24 cellular contexts compared by ENCODE assay signal in genomic region chr12:3671330-3672112, GRCh38.
"Had no signal": no experiment of that assay in that cellular context is flagged by ENCODE, and none has a peak within 500 bp of the region (broad histone marks: within the 10 kb centered on the region; RNA-seq: fewer than 3 reads in every experiment).

No MANE protein-coding gene starts in this region.

- H3K36me3 ChIP-seq: MG63 had no signal

- H3K4me3 Mint-ChIP-seq: activated CD8-positive, alpha-beta T cell treated with anti-CD3 and anti-CD28 coated beads, Interleukin-2, amount 10 ng/mL, durations not matched to agents 7 days and 5 days; activated naive CD4-positive, alpha-beta T cell treated with anti-CD3 and anti-CD28 coated beads, Interleukin-2, amount 10 ng/mL, durations not matched to agents 7 days and 5 days; activated naive CD8-positive, alpha-beta T cell treated with anti-CD3 and anti-CD28 coated beads for 36 hours; activated T-cell treated with anti-CD3 and anti-CD28 coated beads, Interleukin-2, amount 50 U/mL, for 72 hours; T-helper 17 cell; WTC11 had no signal

- H3K4me3 ChIP-seq: MG63 had no signal

- H3K9me3 ChIP-seq: MG63 had no signal

- H3K27me3 Mint-ChIP-seq: activated naive CD4-positive, alpha-beta T cell treated with anti-CD3 and anti-CD28 coated beads, Interleukin-2, amount 10 ng/mL, durations not matched to agents 7 days and 5 days; activated naive CD8-positive, alpha-beta T cell treated with anti-CD3 and anti-CD28 coated beads for 36 hours; T-helper 17 cell had no signal

- H3K4me1 Mint-ChIP-seq: activated naive CD4-positive, alpha-beta T cell treated with anti-CD3 and anti-CD28 coated beads, Interleukin-2, amount 10 ng/mL, durations not matched to agents 7 days and 5 days; WTC11 had no signal

- DNase-seq: activated CD4-positive, alpha-beta T cell treated with anti-CD3 and anti-CD28 coated beads for 48 hours; activated CD4-positive, alpha-beta T cell treated with anti-CD3 and anti-CD28 coated beads, Interleukin-2, amount 50 U/mL, for 4 hours; activated CD4-positive, CD25-positive, alpha-beta regulatory T cell treated with anti-CD3 and anti-CD28 coated beads, Interleukin-2, amount 50 U/mL, for 72 hours; activated CD8-positive, alpha-beta T cell treated with anti-CD3 and anti-CD28 coated beads, Interleukin-2, amount 10 ng/mL, durations not matched to agents 7 days and 5 days; activated gamma-delta T cell treated with Interleukin-2 at 50 U/mL for 16 hours; activated naive CD4-positive, alpha-beta T cell treated with anti-CD3 and anti-CD28 coated beads, Interleukin-2, amount 10 ng/mL, durations not matched to agents 7 days and 5 days; activated naive CD8-positive, alpha-beta T cell treated with anti-CD3 and anti-CD28 coated beads for 36 hours; activated T-cell treated with anti-CD3 and anti-CD28 coated beads, Interleukin-2, amount 50 U/mL, for 72 hours; brain microvascular endothelial cell; caudate nucleus; MG63; MV-4-11; NCI-H1105; NCI-H1436; NCI-H1694 treated with DMSO at 0.1 percent for 48 hours; NCI-H2029 treated with DMSO at 0.1 percent for 48 hours; NCI-H510A treated with DMSO at 0.1 percent for 48 hours; NK-92 treated with Interleukin-12 subunit alpha and Interleukin-12 subunit beta, amount 100 ng/mL, for 24 hours; SHP77 treated with DMSO at 0.1 percent for 48 hours; T-helper 17 cell; T-helper 9 cell had no signal

- ATAC-seq: activated CD8-positive, alpha-beta T cell treated with anti-CD3 and anti-CD28 coated beads, Interleukin-2, amount 10 ng/mL, durations not matched to agents 7 days and 5 days; activated T-cell treated with anti-CD3 and anti-CD28 coated beads, Interleukin-2, amount 50 U/mL, for 72 hours; T-helper 17 cell; WTC11 had no signal

- H3K9me3 Mint-ChIP-seq: activated naive CD4-positive, alpha-beta T cell treated with anti-CD3 and anti-CD28 coated beads, Interleukin-2, amount 10 ng/mL, durations not matched to agents 7 days and 5 days; activated naive CD8-positive, alpha-beta T cell treated with anti-CD3 and anti-CD28 coated beads for 36 hours; activated T-cell treated with anti-CD3 and anti-CD28 coated beads, Interleukin-2, amount 50 U/mL, for 72 hours; activated T-helper 2 cell treated with anti-CD3 and anti-CD28 coated beads, Interferon-gamma antibody, Interleukin-2, Interleukin-4, amounts not matched to agents 10 μg/mL and 5 μg/mL and 100 μg/mL, durations not matched to agents 14 hours and 24 hours and 36 hours; WTC11 had no signal

- FAIRE-seq: RCC 7860 had no signal

- H3K36me3 Mint-ChIP-seq: WTC11 had no signal

- H3K27ac ChIP-seq: brain microvascular endothelial cell had no signal

- H3K27ac Mint-ChIP-seq: activated CD8-positive, alpha-beta T cell treated with anti-CD3 and anti-CD28 coated beads, Interleukin-2, amount 10 ng/mL, durations not matched to agents 7 days and 5 days; activated naive CD4-positive, alpha-beta T cell treated with anti-CD3 and anti-CD28 coated beads, Interleukin-2, amount 10 ng/mL, durations not matched to agents 7 days and 5 days; activated naive CD8-positive, alpha-beta T cell treated with anti-CD3 and anti-CD28 coated beads for 36 hours; activated T-cell treated with anti-CD3 and anti-CD28 coated beads, Interleukin-2, amount 50 U/mL, for 72 hours; activated T-helper 2 cell treated with anti-CD3 and anti-CD28 coated beads, Interferon-gamma antibody, Interleukin-2, Interleukin-4, amounts not matched to agents 10 μg/mL and 5 μg/mL and 100 μg/mL, durations not matched to agents 14 hours and 24 hours and 36 hours; T-helper 17 cell; WTC11 had no signal

- H3K27me3 ChIP-seq: brain microvascular endothelial cell, MG63 had no signal
